Comparison of ENCODE assay signal across 8 cellular contexts in the genomic region with DNA sequence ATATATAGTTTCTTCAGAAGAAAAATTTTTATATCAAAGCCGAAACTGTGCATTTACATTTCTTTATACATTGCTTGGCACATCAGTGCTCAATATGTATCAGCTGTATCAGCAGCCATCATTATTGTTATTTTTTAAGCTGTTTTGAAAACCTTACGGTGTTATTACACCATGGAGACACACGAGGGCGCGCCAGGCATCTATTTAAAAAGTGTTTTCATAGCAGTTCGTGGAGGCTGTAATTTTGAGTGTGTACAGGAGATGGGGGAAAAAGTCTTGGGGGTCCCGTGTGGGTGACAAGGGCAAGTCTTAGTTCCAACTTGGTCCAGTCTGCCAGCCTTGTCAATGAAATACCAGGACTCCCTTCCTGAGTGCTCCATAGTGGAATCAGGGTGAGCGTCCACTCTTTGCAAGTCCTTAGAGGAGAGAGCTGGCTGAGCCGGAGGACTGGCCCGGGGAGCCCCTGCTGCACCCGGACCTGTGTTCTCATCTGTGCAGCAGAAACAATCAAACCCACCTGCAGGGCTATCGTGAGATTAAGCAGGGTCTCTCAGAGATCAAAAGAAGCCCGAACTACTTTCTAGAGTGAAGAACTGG. TPM values are rescaled to one million over a fixed set of nuclear protein-coding genes. Genes with fewer than 3 reads are reported as not detected.
A peak's percentile ranks its signal among the peaks of the same experiment; 100 is the strongest.
DNase-seq lines count a peak whose midpoint lies in the region; ATAC-seq and TF ChIP-seq lines count a peak whose summit lies in the region.

No MANE protein-coding gene starts in this region.

- H3K27ac ChIP-seq in HEK293 (ENCODE audit: extremely low read depth, low read depth, low read length) (no peak overlapping the region), esophagus muscularis mucosa (replicated peaks in 1 of 4) (no peak overlapping the region), tibial nerve (peak overlapping the region in 1 of 4 donors; percentile 39)

- H3K9me3 ChIP-seq in HEK293 (ENCODE audit: control insufficient read depth, insufficient read depth, low read depth, low read length) (no peaks in the 10 kb centered on the region), esophagus muscularis mucosa (no peaks in the 10 kb centered on the region), tibial nerve (no peaks in the 10 kb centered on the region)

- TF ChIP-seq POLR2A in esophagus muscularis mucosa (IDR thresholded peaks at IDR 0.05; ENCODE audit: low read depth) (no peak), tibial nerve (IDR thresholded peaks at IDR 0.05) (no peak)

- H3K27me3 ChIP-seq in BJ (ENCODE audit: control insufficient read depth, insufficient read depth, low read length) (no peaks in the 10 kb centered on the region), esophagus muscularis mucosa (peaks cover 0 to 12% (median 0%) of the 10 kb centered on the region in 4 donors), tibial nerve (no peaks in the 10 kb centered on the region)

- peaks cover 10% of the 10 kb centered on the region for H3K27me3 Mint-ChIP-seq in neural crest cell (ENCODE audit: low read depth)

- peak; percentile 74 for TF ChIP-seq CTCF in BJ (IDR thresholded peaks at IDR 0.05; ENCODE audit: insufficient read depth, low read depth, low read length)
- TF ChIP-seq CTCF in HEK293 (tag by site-specific recombination; IDR thresholded peaks at IDR 0.05): peak; percentile 58
- TF ChIP-seq CTCF in esophagus muscularis mucosa (IDR thresholded peaks at IDR 0.05): peak; percentile 70 to 74 (median 72)
- TF ChIP-seq CTCF in neural crest cell (conservative IDR thresholded peaks at IDR 0.05): peak; percentile 84
- TF ChIP-seq CTCF in tibial nerve (IDR thresholded peaks at IDR 0.05): peak; percentile 57 to 80 (median 74)

- no peak for ATAC-seq in GM19035 (IDR thresholded peaks at IDR 0.05; ENCODE audit: unreplicated experiment)

- H3K9me3 Mint-ChIP-seq in neural crest cell: no peaks in the 10 kb centered on the region

- H3K4me3 ChIP-seq in BJ (ENCODE audit: low read depth, low read length) (no peak overlapping the region), HEK293 (ENCODE audit: low read depth, low read length) (no peak overlapping the region), esophagus muscularis mucosa (peak overlapping the region in 1 of 4 donors; percentile 9), tibial nerve (no peak overlapping the region)

- no peaks in the 10 kb centered on the region for H3K36me3 ChIP-seq in BJ (ENCODE audit: control insufficient read depth, insufficient read depth, low read length)
- H3K36me3 ChIP-seq in HEK293 (ENCODE audit: control insufficient read depth in 2 of 2, insufficient read depth in 1 of 2, low read length in 2 of 2): no peaks in the 10 kb centered on the region
- no peaks in the 10 kb centered on the region for H3K36me3 ChIP-seq in esophagus muscularis mucosa
- H3K36me3 ChIP-seq in tibial nerve: no peaks in the 10 kb centered on the region

- H3K4me1 Mint-ChIP-seq in neural crest cell: peaks cover 12% of the 10 kb centered on the region

- TF ChIP-seq EP300 in esophagus muscularis mucosa (IDR thresholded peaks at IDR 0.05) (no peak), tibial nerve (IDR thresholded peaks at IDR 0.05) (no peak)

- CTCF ChIA-PET in BJ (lab: Yijun Ruan, JAX) (interaction anchor here (0.5 to 2.2 kb wide), 31 partner anchors 9 to 870 kb away, joined by 3 to 10 read pairs (median 4); no protein-coding TSS in a partner anchor), HEK293 (lab: Yijun Ruan, JAX) (interaction anchor here (0.5 to 2.5 kb wide), 28 partner anchors 8 to 1848 kb away, joined by 3 to 9 read pairs (median 3); no protein-coding TSS in a partner anchor)

- intact Hi-C loops in esophagus muscularis mucosa (cut with DNase I): loop anchor here (10.0 kb wide), 1 partner anchor 872 kb away; no protein-coding TSS in a partner anchor

- 13% methylated on average over 13 of the region's 13 CpGs for WGBS in esophagus muscularis mucosa
- 19 to 24% methylated on average over 13 of the region's 13 CpGs for WGBS in tibial nerve, 2 donors

- DNase-seq in BJ (ENCODE audit: low read depth): no peak
- peak; percentile 90 for DNase-seq in NCI-H82 (lab: John Stamatoyannopoulos, UW)
- DNase-seq in activated CD8-positive, alpha-beta memory T cell treated with anti-CD3 and anti-CD28 coated beads, Interleukin-2, amount 50 U/mL, for 24 hours (ENCODE audit: extremely low read depth): peak; percentile 6
- DNase-seq in esophagus muscularis mucosa (ENCODE audit: extremely low spot score): no peak
- DNase-seq in neural crest cell (ENCODE audit: low read depth, low spot score): peak; percentile 72
- peak; percentile 51 to 68 for DNase-seq in tibial nerve (ENCODE audit: low spot score in 2 of 2)

- H3K27ac Mint-ChIP-seq in neural crest cell (ENCODE audit: unreplicated experiment): no peak overlapping the region

- no peak overlapping the region for H3K4me3 Mint-ChIP-seq in neural crest cell

- H3K4me1 ChIP-seq in HEK293 (ENCODE audit: control insufficient read depth, insufficient read depth, low read length): no peaks in the 10 kb centered on the region
- H3K4me1 ChIP-seq in esophagus muscularis mucosa: peaks cover 0 to 7% (median 4%) of the 10 kb centered on the region in 4 donors
- peaks cover 0 to 19% (median 0%) of the 10 kb centered on the region in 4 donors for H3K4me1 ChIP-seq in tibial nerve

- no peaks in the 10 kb centered on the region for H3K36me3 Mint-ChIP-seq in neural crest cell (ENCODE audit: low read depth)

- POLR2A ChIA-PET in BJ (lab: Charles Lee) (no interaction called here), HEK293 (lab: Yijun Ruan, JAX) (no interaction called here)

TF ChIP-seq in HEK293, 187 proteins besides CTCF, POLR2A, EP300 and RAD21:
- peak; percentile 91 for TF ChIP-seq ZNF654 (tag by site-specific recombination; IDR thresholded peaks at IDR 0.05; ENCODE audit: low read depth)
- no peak for TF ChIP-seq ZBTB8A (tag by site-specific recombination; IDR thresholded peaks at IDR 0.05)

RNA-seq across cellular contexts. Expression of gene SLC2A10, which starts 43.3 kb away (rescaled TPM):
- 31.0 and 41.9 TPM in 2 replicates for polyA plus RNA-seq in BJ (2011; rRNA removed)
- polyA minus RNA-seq in BJ (2011; rRNA and poly(A)+ RNA removed): 28.7 and 38.0 TPM in 2 replicates
- 10 to 100 TPM in 3 of 4 donors, 1 to 10 TPM in 1; 9.6 to 27.0 (median 15.3) TPM for total RNA-seq in esophagus muscularis mucosa
- 11.3 and 12.7 TPM in 2 replicates for total RNA-seq in neural crest cell
- 10 to 100 TPM; 20.8 to 31.5 (median 27.3) TPM for total RNA-seq in tibial nerve

Comparison
In these comparisons a context has a peak if more than half of its experiments do, and no peak if none do; other contexts are left out.
1. DNase-seq: peak in NCI-H82 (single experiment), activated CD8-positive, alpha-beta memory T cell treated with anti-CD3 and anti-CD28 coated beads, Interleukin-2, amount 50 U/mL, for 24 hours (single experiment), neural crest cell (single experiment) and tibial nerve (2 of 2); none in BJ (single experiment) and esophagus muscularis mucosa (single experiment).
2. Peak in every context shown above with its lines, with median percentiles within 50 percentile points of each other: CTCF ChIP-seq.